In genomic region chr2:160516547-160517365, GRCh38 we compare ENCODE assay signal across 1 cellular context.
TF ChIP-seq lines count a peak whose summit lies in the region.

No MANE protein-coding gene starts in this region.

TF ChIP-seq in SK-N-SH treated with all-trans-retinoic acid at 6 μM for 48 hours, 23 proteins besides CTCF, POLR2A, EP300 and RAD21 (continued from another document):
- TF ChIP-seq ZFP3 (CRISPR knock-in tag; IDR thresholded peaks at IDR 0.05) = no peak
- TF ChIP-seq TCF4 (CRISPR knock-in tag; IDR thresholded peaks at IDR 0.05; ENCODE audit: borderline replicate concordance) = no peak
- no peak for TF ChIP-seq CSRNP3 (CRISPR knock-in tag; IDR thresholded peaks at IDR 0.05)
- no peak for TF ChIP-seq ESRRG (CRISPR knock-in tag; IDR thresholded peaks at IDR 0.05)
- no peak for TF ChIP-seq ZNF70 (CRISPR knock-in tag; IDR thresholded peaks at IDR 0.05)
- no peak for TF ChIP-seq BACH2 (CRISPR knock-in tag; IDR thresholded peaks at IDR 0.05; ENCODE audit: borderline replicate concordance)
- no peak for TF ChIP-seq POU6F1 (CRISPR knock-in tag; IDR thresholded peaks at IDR 0.05; ENCODE audit: borderline replicate concordance, low read depth)
- TF ChIP-seq TSHZ2 (CRISPR knock-in tag; IDR thresholded peaks at IDR 0.05) = no peak
